8 cellular contexts compared by ENCODE assay signal in the genomic region with DNA sequence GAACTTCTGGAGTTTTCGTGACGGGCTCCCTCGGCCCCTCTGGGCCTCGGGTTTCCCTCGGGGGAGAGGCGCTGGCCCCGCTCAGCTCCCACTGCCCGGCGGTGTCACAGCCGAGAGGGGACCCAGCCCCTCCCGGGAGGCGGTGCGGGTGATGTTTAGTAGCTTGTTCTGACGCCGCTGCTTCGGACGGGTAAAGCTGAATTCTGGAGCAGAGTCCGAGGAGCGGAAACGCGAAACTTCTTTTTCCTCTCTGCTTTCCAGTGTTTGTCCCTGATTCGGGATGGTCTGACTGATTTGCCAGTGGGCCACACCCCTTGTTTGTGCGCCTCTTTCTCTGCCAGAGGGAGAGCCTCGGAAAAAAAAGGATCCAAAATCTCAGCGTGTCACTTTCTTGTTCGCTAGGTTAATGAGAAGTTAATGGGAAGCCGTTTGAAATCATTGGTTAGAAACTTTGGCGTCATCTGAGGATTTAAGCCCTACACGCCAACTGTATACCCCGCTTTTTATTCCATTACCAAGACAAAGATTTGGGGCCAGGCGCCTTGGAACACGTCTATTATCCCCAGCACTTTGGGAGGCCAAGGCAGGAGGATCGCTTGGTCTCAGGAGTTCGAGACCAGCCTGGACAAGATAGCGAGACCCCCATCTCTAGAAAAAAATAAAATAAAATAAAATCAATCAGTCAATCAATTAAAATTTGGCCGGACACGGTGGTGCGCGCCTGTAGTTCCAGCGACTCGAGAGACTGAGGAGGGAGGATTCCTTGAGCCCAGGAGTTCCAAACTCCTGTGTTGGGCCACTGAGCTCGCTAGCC. TPM values are rescaled to one million over a fixed set of nuclear protein-coding genes. Genes with fewer than 3 reads are reported as not detected.
DNase-seq lines count a peak whose midpoint lies in the region; ATAC-seq and TF ChIP-seq lines count a peak whose summit lies in the region.

No MANE protein-coding gene starts in this region.

- H3K27ac ChIP-seq in RWPE1: peak overlapping the region; percentile 79
- H3K27ac ChIP-seq in iPS-20b (ENCODE audit: low read length): no peak overlapping the region

- no peaks in the 10 kb centered on the region; the same call in 1 of the 2 replicates for H3K4me1 ChIP-seq in iPS-20b (ENCODE audit: insufficient read depth, low read length)
- H3K4me1 ChIP-seq in skeletal muscle satellite cell (ENCODE audit: control insufficient read depth, insufficient read depth, low read length): peaks cover 27% of the 10 kb centered on the region

- no peaks in the 10 kb centered on the region for H3K27me3 ChIP-seq in iPS-20b (ENCODE audit: insufficient read depth, low read length)
- H3K27me3 ChIP-seq in skeletal muscle satellite cell (ENCODE audit: control insufficient read depth, insufficient read depth, low read length): no peaks in the 10 kb centered on the region

- intact Hi-C loops in MCF 10A (cut with micrococcal nuclease): no loop called here

- CTCF ChIA-PET in RWPE1 (lab: Yijun Ruan, JAX) (interaction anchor here (0.6 kb wide), 1 partner anchor 179 kb away, joined by 9 read pairs; no protein-coding TSS in a partner anchor), MCF 10A (lab: Yijun Ruan, JAX) (interaction anchor here (0.9 kb wide), 2 partner anchors 13 to 226 kb away, joined by 4 to 5 read pairs; no protein-coding TSS in a partner anchor)

- H3K4me1 Mint-ChIP-seq in MCF 10A (ENCODE audit: insufficient read depth, unreplicated experiment): peaks cover 16% of the 10 kb centered on the region

- TF ChIP-seq CTCF in RWPE1 (conservative IDR thresholded peaks at IDR 0.05; ENCODE audit: low read depth) (no peak), MCF 10A (IDR thresholded peaks at IDR 0.05; ENCODE audit: unreplicated experiment) (no peak)

- no peaks in the 10 kb centered on the region for H3K27me3 Mint-ChIP-seq in MCF 10A (ENCODE audit: insufficient read depth, unreplicated experiment)

- H3K4me2 ChIP-seq in skeletal muscle satellite cell (ENCODE audit: low read length): peak overlapping the region; percentile 70

- peak overlapping the region; percentile 86 for H3K4me3 Mint-ChIP-seq in MCF 10A (ENCODE audit: unreplicated experiment)

- POLR2A ChIA-PET in RWPE1 (lab: Yijun Ruan, JAX; ENCODE audit: low non-redundant PET): interaction anchor here (0.6 kb wide), 2 partner anchors 8 to 78 kb away, joined by 4 to 6 read pairs; no protein-coding TSS in a partner anchor
- POLR2A ChIA-PET in MCF 10A (lab: Yijun Ruan, JAX): interaction anchor here (0.6 to 3.5 kb wide), 12 partner anchors 11 to 130 kb away, joined by 3 to 29 read pairs (median 5); a partner anchor contains a TSS

- H3K4me3 ChIP-seq in iPS-20b (ENCODE audit: low read length) (peak overlapping the region; percentile 86), skeletal muscle satellite cell (ENCODE audit: low read length) (peak overlapping the region; percentile 98)

- H3K27ac Mint-ChIP-seq in MCF 10A (ENCODE audit: low read depth, unreplicated experiment): peak overlapping the region; percentile 94

- peaks cover 36% of the 10 kb centered on the region for H3K36me3 Mint-ChIP-seq in MCF 10A (ENCODE audit: insufficient read depth, unreplicated experiment)

- ATAC-seq in HG03159 (IDR thresholded peaks at IDR 0.05; ENCODE audit: unreplicated experiment): peak; percentile 2

- TSS peak; percentile 70 for BruUV-seq in MCF 10A (replicated peaks; lab: Mats Ljungman, UMichigan)

- H3K9ac ChIP-seq in iPS-20b (ENCODE audit: low read depth, low read length) (peak overlapping the region; percentile 94; the same call in 1 of the 2 replicates), skeletal muscle satellite cell (ENCODE audit: low read depth, low read length) (peak overlapping the region; percentile 94)

- DNase-seq in activated effector memory CD4-positive, alpha-beta T cell treated with anti-CD3 and anti-CD28 coated beads, Interleukin-2, amount 50 U/mL, for 16 hours: peak; percentile 80
- DNase-seq in activated effector memory CD4-positive, alpha-beta T cell treated with Interleukin-2 at 50 U/mL for 16 hours: no peak
- peak; percentile 18 for DNase-seq in RWPE1 (ENCODE audit: low spot score)
- peak; percentile 60 for DNase-seq in MCF 10A (ENCODE audit: unreplicated experiment)
- DNase-seq in SKM-1 treated with dmso at 0.1 percent for 144 hours (lab: John Stamatoyannopoulos, UW; ENCODE audit: unreplicated experiment): no peak

- H3K9me3 ChIP-seq in iPS-20b (ENCODE audit: insufficient read depth, low read depth, low read length) (no peaks in the 10 kb centered on the region), skeletal muscle satellite cell (replicated peaks; ENCODE audit: low read length) (no peaks in the 10 kb centered on the region)

- H3K9me3 Mint-ChIP-seq in MCF 10A (ENCODE audit: unreplicated experiment): no peaks in the 10 kb centered on the region

- H3K36me3 ChIP-seq in iPS-20b (ENCODE audit: insufficient read depth, low read depth, low read length): peaks cover 29% of the 10 kb centered on the region
- H3K36me3 ChIP-seq in skeletal muscle satellite cell (ENCODE audit: insufficient read depth, low read length): peaks cover 6% of the 10 kb centered on the region

RNA-seq across cellular contexts. Expression of a gene that starts 0.8 kb away (rescaled TPM):
- 36.2 and 42.2 TPM in 2 replicates for total RNA-seq in MCF 10A (2022)
- 22.1 and 23.3 TPM in 2 replicates for total RNA-seq in skeletal muscle satellite cell (2012; rRNA removed)

RNA-seq across cellular contexts. Expression of a gene that starts 14.4 kb away (rescaled TPM):
- total RNA-seq in MCF 10A (2022): 47.0 and 60.9 TPM in 2 replicates
- 17.7 and 19.2 TPM in 2 replicates for total RNA-seq in skeletal muscle satellite cell (2012; rRNA removed)

RNA-seq across cellular contexts. Expression of a gene that starts 14.5 kb away (rescaled TPM):
- total RNA-seq in MCF 10A (2022): 31.7 and 49.9 TPM in 2 replicates
- total RNA-seq in skeletal muscle satellite cell (2012; rRNA removed): 8.4 and 13.1 TPM in 2 replicates

RNA-seq across cellular contexts. Expression of a gene that starts 34.6 kb away (rescaled TPM):
- total RNA-seq in MCF 10A (2022): not detected in 2 replicates
- not detected in 2 replicates for total RNA-seq in skeletal muscle satellite cell (2012; rRNA removed)

RNA-seq across cellular contexts. Expression of a gene that starts 56.6 kb away (rescaled TPM):
- not detected in 2 replicates for total RNA-seq in MCF 10A (2022)
- not detected in 2 replicates for total RNA-seq in skeletal muscle satellite cell (2012; rRNA removed)

Comparison
In these comparisons a context has a peak if more than half of its experiments do, and no peak if none do; other contexts are left out.
1. DNase-seq: peak in activated effector memory CD4-positive, alpha-beta T cell treated with anti-CD3 and anti-CD28 coated beads, Interleukin-2, amount 50 U/mL, for 16 hours (single experiment), RWPE1 (single experiment) and MCF 10A (single experiment); none in activated effector memory CD4-positive, alpha-beta T cell treated with Interleukin-2 at 50 U/mL for 16 hours (single experiment) and SKM-1 treated with dmso at 0.1 percent for 144 hours (single experiment).